Comparison of ENCODE assay signal across 21 cellular contexts in the genomic region with DNA sequence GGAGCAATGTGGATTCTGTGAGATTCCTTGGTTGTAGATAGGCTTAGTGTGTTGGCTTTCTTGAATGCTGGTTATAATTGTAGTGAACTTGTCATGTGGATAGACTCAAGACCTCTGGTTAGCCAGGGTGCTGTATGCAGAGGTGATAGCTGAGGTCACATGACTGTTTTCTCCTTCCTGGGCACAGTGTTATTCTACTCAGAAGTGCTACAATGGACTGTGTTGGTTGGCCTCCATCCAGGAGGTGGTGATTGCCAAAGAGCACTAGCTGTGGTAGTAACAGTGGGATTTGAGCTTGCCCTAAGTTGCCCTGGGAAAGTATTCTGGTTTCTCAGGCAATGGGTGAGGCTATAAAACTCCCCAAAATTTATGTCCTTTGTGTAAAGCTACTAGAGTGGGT.
DNase-seq lines count a peak whose midpoint lies in the region; ATAC-seq, FAIRE-seq and TF ChIP-seq lines count a peak whose summit lies in the region.
"Had no signal": no experiment of that assay in that cellular context is flagged by ENCODE, and none has a peak within 500 bp of the region (broad histone marks: within the 10 kb centered on the region; RNA-seq: fewer than 3 reads in every experiment).

No MANE protein-coding gene starts in this region.

- H3K27me3 ChIP-seq in heart right ventricle (no peaks in the 10 kb centered on the region), pancreas (no peaks in the 10 kb centered on the region), tibial artery (no peaks in the 10 kb centered on the region)
- H3K27me3 ChIP-seq: ovary had no signal

- H3K36me3 ChIP-seq in heart right ventricle: no peaks in the 10 kb centered on the region
- H3K36me3 ChIP-seq in pancreas: no peaks in the 10 kb centered on the region
- H3K36me3 ChIP-seq in tibial artery: no peaks in the 10 kb centered on the region
- H3K36me3 ChIP-seq: ovary had no signal

- peaks cover 3 to 50% (median 21%) of the 10 kb centered on the region in 9 donors for H3K4me1 ChIP-seq in heart right ventricle
- peaks cover 25 to 39% (median 29%) of the 10 kb centered on the region in 3 donors for H3K4me1 ChIP-seq in pancreas
- peaks cover 0 to 17% (median 8%) of the 10 kb centered on the region in 4 donors for H3K4me1 ChIP-seq in tibial artery

- intact Hi-C loops in heart right ventricle (cut with DNase I) (loop anchor here in 3 of 10 donors (5.0 to 10.0 kb wide), 3 partner anchors 94 to 189 kb away; no protein-coding TSS in a partner anchor), pancreas (cut with DNase I) (loop anchor here in 2 of 3 donors (5.0 to 10.0 kb wide), 2 partner anchors 194 to 201 kb away; no protein-coding TSS in a partner anchor), tibial artery (cut with DNase I; ENCODE audit: low total_unique reads) (no loop called here)

- no peak for TF ChIP-seq CTCF in heart right ventricle (IDR thresholded peaks at IDR 0.05)
- TF ChIP-seq CTCF in pancreas (IDR thresholded peaks at IDR 0.05): no peak
- TF ChIP-seq CTCF in tibial artery (IDR thresholded peaks at IDR 0.05): no peak

- DNase-seq in NCI-H1092 (lab: John Stamatoyannopoulos, UW) (peak; percentile 43), NCI-H345 treated with DMSO at 0.1 percent for 48 hours (lab: John Stamatoyannopoulos, UW; ENCODE audit: unreplicated experiment) (peak; percentile 15), heart right ventricle (peak in 1 of 2 donors; percentile 36), pancreas (peak in 5 of 6 donors; percentile 65 to 84 (median 78)), ureter (ENCODE audit: low spot score) (no peak), tibial artery (no peak)
- no peak for DNase-seq in activated naive CD4-positive, alpha-beta T cell treated with anti-CD3 and anti-CD28 coated beads, Interleukin-2, amount 50 U/mL, for 16 hours
- DNase-seq in activated CD8-positive, alpha-beta T cell treated with anti-CD3 and anti-CD28 coated beads, Interleukin-2, amount 10 ng/mL, durations not matched to agents 7 days and 5 days: no peak
- DNase-seq: activated CD4-positive, alpha-beta T cell treated with anti-CD3 and anti-CD28 coated beads, Interleukin-2, amount 50 U/mL, for 1 hour; activated gamma-delta T cell; AML-193; cortex of kidney; foreskin melanocyte; GDM1; H9; NCI-H2227 treated with DMSO at 0.1 percent for 48 hours; ovary; RPMI8226; stimulated activated CD4-positive, alpha-beta T cell treated with anti-CD3 and anti-CD28 coated beads, Interleukin-2, amount 100 ng/mL, for 48 hours had no signal

- H3K4me3 ChIP-seq in heart right ventricle (no peak overlapping the region), pancreas (no peak overlapping the region), tibial artery (no peak overlapping the region)
- H3K4me3 ChIP-seq: ovary had no signal

- peaks cover 0 to 5% (median 0%) of the 10 kb centered on the region in 11 donors for H3K9me3 ChIP-seq in heart right ventricle
- no peaks in the 10 kb centered on the region for H3K9me3 ChIP-seq in pancreas
- no peaks in the 10 kb centered on the region for H3K9me3 ChIP-seq in tibial artery
- H3K9me3 ChIP-seq: ovary had no signal

- no peaks in the 10 kb centered on the region for H3K36me3 Mint-ChIP-seq in activated CD8-positive, alpha-beta T cell treated with anti-CD3 and anti-CD28 coated beads, Interleukin-2, amount 10 ng/mL, durations not matched to agents 7 days and 5 days (ENCODE audit: low read depth)

- no peak overlapping the region for H3K4me3 Mint-ChIP-seq in activated CD8-positive, alpha-beta T cell treated with anti-CD3 and anti-CD28 coated beads, Interleukin-2, amount 10 ng/mL, durations not matched to agents 7 days and 5 days
- H3K4me3 Mint-ChIP-seq: H9 had no signal

- peaks cover 6% of the 10 kb centered on the region for H3K27me3 Mint-ChIP-seq in activated CD8-positive, alpha-beta T cell treated with anti-CD3 and anti-CD28 coated beads, Interleukin-2, amount 10 ng/mL, durations not matched to agents 7 days and 5 days (ENCODE audit: low read depth)

- CTCF ChIA-PET in activated CD8-positive, alpha-beta T cell treated with anti-CD3 and anti-CD28 coated beads, Interleukin-2, amount 10 ng/mL, durations not matched to agents 7 days and 5 days (lab: Charles Lee): no interaction called here

- no peaks in the 10 kb centered on the region for H3K9me3 Mint-ChIP-seq in activated CD8-positive, alpha-beta T cell treated with anti-CD3 and anti-CD28 coated beads, Interleukin-2, amount 10 ng/mL, durations not matched to agents 7 days and 5 days (ENCODE audit: insufficient read depth)
- H3K9me3 Mint-ChIP-seq: H9 had no signal

- no peak overlapping the region for H3K27ac Mint-ChIP-seq in activated CD8-positive, alpha-beta T cell treated with anti-CD3 and anti-CD28 coated beads, Interleukin-2, amount 10 ng/mL, durations not matched to agents 7 days and 5 days

- ATAC-seq in heart right ventricle: peak in 6 of 8 donors; percentile 19 to 62 (median 56)
- peak; percentile 70 to 78 (median 74) for ATAC-seq in pancreas
- ATAC-seq in activated CD8-positive, alpha-beta T cell treated with anti-CD3 and anti-CD28 coated beads, Interleukin-2, amount 10 ng/mL, durations not matched to agents 7 days and 5 days: no peak

- H3K4me1 Mint-ChIP-seq in activated CD8-positive, alpha-beta T cell treated with anti-CD3 and anti-CD28 coated beads, Interleukin-2, amount 10 ng/mL, durations not matched to agents 7 days and 5 days (ENCODE audit: low read depth): no peaks in the 10 kb centered on the region

- FAIRE-seq in pancreas (lab: Jason Lieb, UNC): no peak
- FAIRE-seq: endothelial cell of umbilical vein had no signal

- H3K27ac ChIP-seq in heart right ventricle (peak overlapping the region in 1 of 10 donors; percentile 7), pancreas (no peak overlapping the region), tibial artery (no peak overlapping the region)
- H3K27ac ChIP-seq: HL-60, ovary had no signal

- POLR2A ChIA-PET in activated CD8-positive, alpha-beta T cell treated with anti-CD3 and anti-CD28 coated beads, Interleukin-2, amount 10 ng/mL, durations not matched to agents 7 days and 5 days (lab: Charles Lee): no interaction called here

Comparison
In these comparisons a context has a peak if more than half of its experiments do, and no peak if none do; other contexts are left out.
1. DNase-seq: peak in NCI-H1092 (single experiment), NCI-H345 treated with DMSO at 0.1 percent for 48 hours (single experiment) and pancreas (5 of 6); none in activated naive CD4-positive, alpha-beta T cell treated with anti-CD3 and anti-CD28 coated beads, Interleukin-2, amount 50 U/mL, for 16 hours (single experiment), ureter (single experiment), tibial artery (0 of 2) and activated CD8-positive, alpha-beta T cell treated with anti-CD3 and anti-CD28 coated beads, Interleukin-2, amount 10 ng/mL, durations not matched to agents 7 days and 5 days (single experiment).